Comparison of ENCODE assay signal across 8 cellular contexts in genomic region chr6:116571683-116572000, GRCh38. TPM values are rescaled to one million over a fixed set of nuclear protein-coding genes. Genes with fewer than 3 reads are reported as not detected.
DNase-seq lines count a peak whose midpoint lies in the region; ATAC-seq and TF ChIP-seq lines count a peak whose summit lies in the region.

No MANE protein-coding gene starts in this region.

- H3K4me3 ChIP-seq in AG10803 (ENCODE audit: low read length) (peak overlapping the region; percentile 97), MM.1S (ENCODE audit: low read length) (peak overlapping the region; percentile 97)
- H3K4me3 ChIP-seq in effector memory CD4-positive, alpha-beta T cell (ENCODE audit: insufficient read depth, low read depth, low read length, poor library complexity, severe bottlenecking) = peak overlapping the region; percentile 71

- no peak for ATAC-seq in natural killer cell treated with Interleukin-12 subunit alpha and Interleukin-12 subunit beta and Interleukin-15 and Interleukin-18, amount 100 ng/mL, for 72 hours

- H4K20me1 ChIP-seq in MM.1S (ENCODE audit: insufficient read depth, low read length) = no peaks in the 10 kb centered on the region

- peak overlapping the region; percentile 100 for H3K4me3 Mint-ChIP-seq in natural killer cell treated with Interleukin-12 subunit alpha and Interleukin-12 subunit beta and Interleukin-15 and Interleukin-18, amount 100 ng/mL, for 72 hours

- peaks cover 33 to 53% of the 10 kb centered on the region in 2 donors for H3K4me1 Mint-ChIP-seq in natural killer cell treated with Interleukin-12 subunit alpha and Interleukin-12 subunit beta and Interleukin-15 and Interleukin-18, amount 100 ng/mL, for 72 hours (ENCODE audit: low read depth in 2 of 2)

- DNase-seq in AG10803 (ENCODE audit: low read depth) = no peak
- DNase-seq in MM.1S = no peak
- no peak for DNase-seq in effector memory CD4-positive, alpha-beta T cell
- DNase-seq in natural killer cell treated with Interleukin-12 subunit alpha and Interleukin-12 subunit beta and Interleukin-15 and Interleukin-18, amount 100 ng/mL, for 72 hours (ENCODE audit: low spot score) = no peak
- DNase-seq in NCI-H524 treated with DMSO at 0.1 percent for 48 hours (lab: John Stamatoyannopoulos, UW) = no peak
- DNase-seq in NCI-H1417 (lab: John Stamatoyannopoulos, UW) = no peak
- no peak for DNase-seq in hippocampal formation (lab: John Stamatoyannopoulos, UW)
- no peak for DNase-seq in activated CD8-positive, alpha-beta memory T cell treated with anti-CD3 and anti-CD28 coated beads, Interleukin-2, amount 50 U/mL, for 4 hours

- no peaks in the 10 kb centered on the region for H3K9me3 ChIP-seq in MM.1S (replicated peaks; ENCODE audit: insufficient read depth, low read length)
- H3K9me3 ChIP-seq in effector memory CD4-positive, alpha-beta T cell (ENCODE audit: control insufficient read depth, low read length) = no peaks in the 10 kb centered on the region

- peak overlapping the region; percentile 86 for H3K27ac ChIP-seq in MM.1S (ENCODE audit: low read length)
- H3K27ac ChIP-seq in effector memory CD4-positive, alpha-beta T cell (ENCODE audit: insufficient read depth, low read length, poor library complexity, severe bottlenecking) = peak overlapping the region; percentile 97

- TF ChIP-seq CTCF in AG10803 (conservative IDR thresholded peaks at IDR 0.05; ENCODE audit: low read length) (no peak), MM.1S (IDR thresholded peaks at IDR 0.05; ENCODE audit: low read length) (no peak)

- H3K27me3 Mint-ChIP-seq in natural killer cell treated with Interleukin-12 subunit alpha and Interleukin-12 subunit beta and Interleukin-15 and Interleukin-18, amount 100 ng/mL, for 72 hours = peaks cover 0 to 4% of the 10 kb centered on the region in 2 donors

- peaks cover 13% of the 10 kb centered on the region for H3K4me1 ChIP-seq in MM.1S (ENCODE audit: low read length)
- H3K4me1 ChIP-seq in effector memory CD4-positive, alpha-beta T cell (ENCODE audit: control insufficient read depth, insufficient read depth, low read length, poor library complexity, severe bottlenecking) = no peaks in the 10 kb centered on the region

- no peaks in the 10 kb centered on the region for H3K36me3 ChIP-seq in MM.1S (replicated peaks; ENCODE audit: insufficient read depth, low read length)
- H3K36me3 ChIP-seq in effector memory CD4-positive, alpha-beta T cell (ENCODE audit: control insufficient read depth, insufficient read depth, low read length) = peaks cover 11% of the 10 kb centered on the region

- peak overlapping the region; percentile 89 for H2AFZ ChIP-seq in MM.1S (ENCODE audit: low read length)

- no peaks in the 10 kb centered on the region for H3K27me3 ChIP-seq in MM.1S (replicated peaks; ENCODE audit: insufficient read depth, low read length)
- H3K27me3 ChIP-seq in effector memory CD4-positive, alpha-beta T cell (replicated peaks; ENCODE audit: control insufficient read depth, insufficient read depth, low read length, poor library complexity, severe bottlenecking) = no peaks in the 10 kb centered on the region

- H3K9ac ChIP-seq in MM.1S (ENCODE audit: low read length) = peak overlapping the region; percentile 92

- H3K9me2 ChIP-seq in MM.1S (replicated peaks; ENCODE audit: insufficient read depth, low read length) = no peaks in the 10 kb centered on the region

- H3K27ac Mint-ChIP-seq in natural killer cell treated with Interleukin-12 subunit alpha and Interleukin-12 subunit beta and Interleukin-15 and Interleukin-18, amount 100 ng/mL, for 72 hours = peak overlapping the region; percentile 97 to 100

- H3K9me3 Mint-ChIP-seq in natural killer cell treated with Interleukin-12 subunit alpha and Interleukin-12 subunit beta and Interleukin-15 and Interleukin-18, amount 100 ng/mL, for 72 hours = no peaks in the 10 kb centered on the region

- peak overlapping the region; percentile 70 for H3K4me2 ChIP-seq in MM.1S (ENCODE audit: low read depth, low read length)

- peaks cover 8% of the 10 kb centered on the region for H3F3A ChIP-seq in MM.1S (ENCODE audit: insufficient read depth, low read length)

- H3K36me3 Mint-ChIP-seq in natural killer cell treated with Interleukin-12 subunit alpha and Interleukin-12 subunit beta and Interleukin-15 and Interleukin-18, amount 100 ng/mL, for 72 hours = peaks cover 11% of the 10 kb centered on the region

- peaks cover 62% of the 10 kb centered on the region for H3K79me2 ChIP-seq in MM.1S (ENCODE audit: low read length)

RNA-seq across cellular contexts. Expression of gene RWDD1, which starts 0.3 kb away (rescaled TPM):
- total RNA-seq in natural killer cell treated with Interleukin-12 subunit alpha and Interleukin-12 subunit beta and Interleukin-15 and Interleukin-18, amount 100 ng/mL, for 72 hours = 10 to 100 TPM; 36.5 to 36.8 TPM

RNA-seq across cellular contexts. Expression of gene CALHM4, which starts 18.1 kb away (rescaled TPM):
- total RNA-seq in natural killer cell treated with Interleukin-12 subunit alpha and Interleukin-12 subunit beta and Interleukin-15 and Interleukin-18, amount 100 ng/mL, for 72 hours = not detected

RNA-seq across cellular contexts. Expression of gene TRAPPC3L, which starts 26.2 kb away (rescaled TPM):
- total RNA-seq in natural killer cell treated with Interleukin-12 subunit alpha and Interleukin-12 subunit beta and Interleukin-15 and Interleukin-18, amount 100 ng/mL, for 72 hours = not detected

RNA-seq across cellular contexts. Expression of gene RSPH4A, which starts 44.6 kb away (rescaled TPM):
- total RNA-seq in natural killer cell treated with Interleukin-12 subunit alpha and Interleukin-12 subunit beta and Interleukin-15 and Interleukin-18, amount 100 ng/mL, for 72 hours = under 1 TPM; 0.24 to 0.95 TPM
